ENCODE assay signal across 19 cellular contexts in genomic region chr10:125145636-125146035, GRCh38. TPM values are rescaled to one million over a fixed set of nuclear protein-coding genes. Genes with fewer than 3 reads are reported as not detected.
A peak's percentile ranks its signal among the peaks of the same experiment; 100 is the strongest.
DNase-seq lines count a peak whose midpoint lies in the region; ATAC-seq and TF ChIP-seq lines count a peak whose summit lies in the region.
"Had no signal": no experiment of that assay in that cellular context is flagged by ENCODE, and none has a peak within 500 bp of the region (broad histone marks: within the 10 kb centered on the region; RNA-seq: fewer than 3 reads in every experiment).

No MANE protein-coding gene starts in this region.

- no peak overlapping the region for H3K4me3 Mint-ChIP-seq in activated CD8-positive, alpha-beta T cell treated with anti-CD3 and anti-CD28 coated beads for 36 hours
- H3K4me3 Mint-ChIP-seq in activated CD8-positive, alpha-beta T cell treated with anti-CD3 and anti-CD28 coated beads, Interleukin-2, amount 10 ng/mL, durations not matched to agents 7 days and 5 days = no peak overlapping the region
- H3K4me3 Mint-ChIP-seq: activated T-cell treated with anti-CD3 and anti-CD28 coated beads, Interleukin-2, amount 50 U/mL, for 4 hours; CD8-positive, alpha-beta T cell; effector memory CD8-positive, alpha-beta T cell had no signal

- H3K27me3 ChIP-seq in mammary epithelial cell (ENCODE audit: insufficient read depth, low read length) = no peaks in the 10 kb centered on the region
- H3K27me3 ChIP-seq in mucosa of stomach (ENCODE audit: control insufficient read depth, insufficient read depth, low read length) = no peaks in the 10 kb centered on the region
- no peaks in the 10 kb centered on the region for H3K27me3 ChIP-seq in thyroid gland
- H3K27me3 ChIP-seq in A673 (replicated peaks; ENCODE audit: insufficient read depth, low read depth, low read length, poor library complexity) = no peaks in the 10 kb centered on the region
- H3K27me3 ChIP-seq: SJSA1 had no signal

- H3K36me3 ChIP-seq in mammary epithelial cell (ENCODE audit: insufficient read depth, low read length) (peaks cover 3% of the 10 kb centered on the region), mucosa of stomach (ENCODE audit: control insufficient read depth, insufficient read depth, low read length) (no peaks in the 10 kb centered on the region), thyroid gland (no peaks in the 10 kb centered on the region), A673 (ENCODE audit: insufficient read depth, low read length, poor library complexity, severe bottlenecking) (no peaks in the 10 kb centered on the region)

- 81% methylated on average over 5 of the region's 5 CpGs for WGBS in mammary epithelial cell (ENCODE audit: low coverage, missing lambda C conversion rate)
- 54 to 62% methylated on average over 5 of the region's 5 CpGs for WGBS in thyroid gland, 2 donors

- no peak overlapping the region for H3K4me2 ChIP-seq in mammary epithelial cell (ENCODE audit: insufficient read depth, low read depth, low read length)

- H4K20me1 ChIP-seq in mammary epithelial cell (ENCODE audit: insufficient read depth, low read length) = peaks cover 13% of the 10 kb centered on the region

- H3K27me3 Mint-ChIP-seq in activated CD8-positive, alpha-beta T cell treated with anti-CD3 and anti-CD28 coated beads for 36 hours = peaks cover 36% of the 10 kb centered on the region
- peaks cover 34% of the 10 kb centered on the region for H3K27me3 Mint-ChIP-seq in activated CD8-positive, alpha-beta T cell treated with anti-CD3 and anti-CD28 coated beads, Interleukin-2, amount 10 ng/mL, durations not matched to agents 7 days and 5 days (ENCODE audit: low read depth)

- no peak overlapping the region for H3K9ac ChIP-seq in mammary epithelial cell (ENCODE audit: insufficient read depth, low read length)
- H3K9ac ChIP-seq in mucosa of stomach (ENCODE audit: low read length) = peak overlapping the region; percentile 7
- H3K9ac ChIP-seq: GM23248 had no signal

- TF ChIP-seq CTCF in activated CD8-positive, alpha-beta T cell treated with anti-CD3 and anti-CD28 coated beads for 36 hours (IDR thresholded peaks at IDR 0.05) = peak; percentile 0
- no peak for TF ChIP-seq CTCF in mammary epithelial cell (conservative IDR thresholded peaks at IDR 0.05 in 1 of 2, IDR thresholded peaks at IDR 0.05 in 1 of 2; ENCODE audit: extremely low read depth in 1 of 2, insufficient read depth in 1 of 2, low read depth in 1 of 2, low read length in 2 of 2)
- TF ChIP-seq CTCF in thyroid gland (IDR thresholded peaks at IDR 0.05) = no peak
- TF ChIP-seq CTCF in A673 (conservative IDR thresholded peaks at IDR 0.05; ENCODE audit: low read depth, low read length) = no peak

- in situ Hi-C loops in mammary epithelial cell (cut with MboI; ENCODE audit: low sequenced_read_pairs in 2 of 2) = no loop called here

- no peak overlapping the region for H2AFZ ChIP-seq in mammary epithelial cell (ENCODE audit: low read depth, low read length)
- H2AFZ ChIP-seq: GM23248 had no signal

- BruUV-seq in mammary epithelial cell (replicated peaks; lab: Mats Ljungman, UMichigan) (no TSS peak), A673 (replicated peaks; lab: Mats Ljungman, UMichigan) (no TSS peak)

- no peaks in the 10 kb centered on the region for H3K36me3 Mint-ChIP-seq in activated CD8-positive, alpha-beta T cell treated with anti-CD3 and anti-CD28 coated beads for 36 hours (ENCODE audit: low read depth)
- no peaks in the 10 kb centered on the region for H3K36me3 Mint-ChIP-seq in activated CD8-positive, alpha-beta T cell treated with anti-CD3 and anti-CD28 coated beads, Interleukin-2, amount 10 ng/mL, durations not matched to agents 7 days and 5 days (ENCODE audit: low read depth)
- H3K36me3 Mint-ChIP-seq: CD8-positive, alpha-beta T cell; stimulated activated memory B cell treated with anti-CD40 and anti-IgM and Interleukin-4, amounts not matched to agents 10 μg/mL and 1 μg/mL and 100 μg/mL, for 72 hours had no signal

- no peak overlapping the region for H3K27ac Mint-ChIP-seq in activated CD8-positive, alpha-beta T cell treated with anti-CD3 and anti-CD28 coated beads for 36 hours
- no peak overlapping the region for H3K27ac Mint-ChIP-seq in activated CD8-positive, alpha-beta T cell treated with anti-CD3 and anti-CD28 coated beads, Interleukin-2, amount 10 ng/mL, durations not matched to agents 7 days and 5 days
- H3K27ac Mint-ChIP-seq: CD8-positive, alpha-beta T cell; effector memory CD8-positive, alpha-beta T cell; stimulated activated memory B cell treated with anti-CD40 and anti-IgM and Interleukin-4, amounts not matched to agents 10 μg/mL and 1 μg/mL and 100 μg/mL, for 72 hours had no signal

- no peaks in the 10 kb centered on the region for H3K9me3 Mint-ChIP-seq in activated CD8-positive, alpha-beta T cell treated with anti-CD3 and anti-CD28 coated beads for 36 hours
- no peaks in the 10 kb centered on the region for H3K9me3 Mint-ChIP-seq in activated CD8-positive, alpha-beta T cell treated with anti-CD3 and anti-CD28 coated beads, Interleukin-2, amount 10 ng/mL, durations not matched to agents 7 days and 5 days (ENCODE audit: insufficient read depth)
- H3K9me3 Mint-ChIP-seq: activated T-cell treated with anti-CD3 and anti-CD28 coated beads, Interleukin-2, amount 50 U/mL, for 4 hours; CD8-positive, alpha-beta T cell; effector memory CD8-positive, alpha-beta T cell; stimulated activated memory B cell treated with anti-CD40 and anti-IgM and Interleukin-4, amounts not matched to agents 10 μg/mL and 1 μg/mL and 100 μg/mL, for 72 hours had no signal

- dilution Hi-C loops in mammary epithelial cell (cut with HindIII; ENCODE audit: low sequenced_read_pairs) = loop anchor here (5.0 kb wide), 2 partner anchors 53 to 103 kb away; no protein-coding TSS in a partner anchor

- POLR2A ChIA-PET in activated CD8-positive, alpha-beta T cell treated with anti-CD3 and anti-CD28 coated beads for 36 hours (lab: Charles Lee) = no interaction called here
- POLR2A ChIA-PET in activated CD8-positive, alpha-beta T cell treated with anti-CD3 and anti-CD28 coated beads, Interleukin-2, amount 10 ng/mL, durations not matched to agents 7 days and 5 days (lab: Charles Lee) = no interaction called here
- POLR2A ChIA-PET in A673 (lab: Charles Lee; ENCODE audit: low non-redundant PET) (no interaction called here), HEK293T (lab: Yijun Ruan, JAX) (no interaction called here)

- CTCF ChIA-PET in activated CD8-positive, alpha-beta T cell treated with anti-CD3 and anti-CD28 coated beads for 36 hours (lab: Charles Lee) = no interaction called here
- CTCF ChIA-PET in activated CD8-positive, alpha-beta T cell treated with anti-CD3 and anti-CD28 coated beads, Interleukin-2, amount 10 ng/mL, durations not matched to agents 7 days and 5 days (lab: Charles Lee) = no interaction called here
- CTCF ChIA-PET in mammary epithelial cell (lab: Charles Lee; ENCODE audit: low non-redundant PET) (no interaction called here), A673 (lab: Charles Lee) (no interaction called here), HEK293T (lab: Yijun Ruan, JAX) (no interaction called here)

- no peak for DNase-seq in activated CD8-positive, alpha-beta T cell treated with anti-CD3 and anti-CD28 coated beads for 36 hours
- no peak for DNase-seq in activated CD8-positive, alpha-beta T cell treated with anti-CD3 and anti-CD28 coated beads, Interleukin-2, amount 10 ng/mL, durations not matched to agents 7 days and 5 days
- DNase-seq in mammary epithelial cell (no peak), thyroid gland (peak; percentile 67 to 73), H4 (ENCODE audit: low spot score) (no peak), A673 (ENCODE audit: low spot score) (no peak), HEK293T (ENCODE audit: extremely low spot score) (no peak)
- DNase-seq: activated naive CD4-positive, alpha-beta T cell; activated T-cell treated with anti-CD3 and anti-CD28 coated beads, Interleukin-2, amount 50 U/mL, for 4 hours; CD8-positive, alpha-beta T cell; effector memory CD8-positive, alpha-beta T cell; NCI-H1930; stimulated activated CD4-positive, alpha-beta T cell treated with anti-CD3 and anti-CD28 coated beads, Interleukin-4, amount 100 ng/mL, for 1 hour had no signal

- peaks cover 51% of the 10 kb centered on the region for H3K4me1 ChIP-seq in mammary epithelial cell (ENCODE audit: insufficient read depth, low read length)
- peaks cover 80% of the 10 kb centered on the region for H3K4me1 ChIP-seq in mucosa of stomach (ENCODE audit: control insufficient read depth, insufficient read depth, low read length)
- peaks cover 75 to 95% of the 10 kb centered on the region in 2 donors for H3K4me1 ChIP-seq in thyroid gland
- peaks cover 51% of the 10 kb centered on the region for H3K4me1 ChIP-seq in A673 (ENCODE audit: insufficient read depth, low read length, poor library complexity, severe bottlenecking)

- no peak for TF ChIP-seq POLR2A in thyroid gland (IDR thresholded peaks at IDR 0.05)

- H3K9me3 ChIP-seq in mammary epithelial cell (replicated peaks; ENCODE audit: insufficient read depth, low read length) (no peaks in the 10 kb centered on the region), mucosa of stomach (ENCODE audit: control insufficient read depth, low read length) (no peaks in the 10 kb centered on the region), thyroid gland (no peaks in the 10 kb centered on the region), A673 (ENCODE audit: low read depth, low read length, poor library complexity, severe bottlenecking) (no peaks in the 10 kb centered on the region)
- H3K9me3 ChIP-seq: SJSA1 had no signal

- no peaks in the 10 kb centered on the region for H3K4me1 Mint-ChIP-seq in activated CD8-positive, alpha-beta T cell treated with anti-CD3 and anti-CD28 coated beads for 36 hours (ENCODE audit: low read depth)
- H3K4me1 Mint-ChIP-seq in activated CD8-positive, alpha-beta T cell treated with anti-CD3 and anti-CD28 coated beads, Interleukin-2, amount 10 ng/mL, durations not matched to agents 7 days and 5 days (ENCODE audit: low read depth) = no peaks in the 10 kb centered on the region

- ATAC-seq in activated CD8-positive, alpha-beta T cell treated with anti-CD3 and anti-CD28 coated beads for 36 hours = no peak
- no peak for ATAC-seq in activated CD8-positive, alpha-beta T cell treated with anti-CD3 and anti-CD28 coated beads, Interleukin-2, amount 10 ng/mL, durations not matched to agents 7 days and 5 days
- ATAC-seq: activated T-cell treated with anti-CD3 and anti-CD28 coated beads, Interleukin-2, amount 50 U/mL, for 4 hours; CD8-positive, alpha-beta T cell; effector memory CD8-positive, alpha-beta T cell had no signal

- H3K4me3 ChIP-seq in mammary epithelial cell (replicated peaks in 1 of 3; ENCODE audit: insufficient read depth in 1 of 3, low read depth in 2 of 3, low read length in 3 of 3) (no peak overlapping the region), mucosa of stomach (ENCODE audit: low read length) (no peak overlapping the region), thyroid gland (replicated peaks in 1 of 3) (no peak overlapping the region), A673 (ENCODE audit: low read depth, low read length, poor library complexity, severe bottlenecking) (no peak overlapping the region)
- H3K4me3 ChIP-seq: coronary artery, GM23248, SJSA1 had no signal

- intact Hi-C loops in activated CD8-positive, alpha-beta T cell treated with anti-CD3 and anti-CD28 coated beads for 36 hours (cut with micrococcal nuclease) = no loop called here
- intact Hi-C loops in mammary epithelial cell (cut with micrococcal nuclease) = loop anchor here (1.0 to 5.0 kb wide), 5 partner anchors 21 to 613 kb away; no protein-coding TSS in a partner anchor
- intact Hi-C loops in thyroid gland (cut with DNase I) = no loop called here
- intact Hi-C loops in A673 (cut with micrococcal nuclease; ENCODE audit: unreplicated experiment) = no loop called here

- peak overlapping the region; percentile 34 for H3K27ac ChIP-seq in mammary epithelial cell (ENCODE audit: insufficient read depth, low read depth, low read length)
- H3K27ac ChIP-seq in thyroid gland = peak overlapping the region; percentile 78 to 84 (median 82)
- no peak overlapping the region for H3K27ac ChIP-seq in A673 (ENCODE audit: low read depth, low read length, poor library complexity, severe bottlenecking)
- H3K27ac ChIP-seq: 22Rv1, GM23248, SJSA1 had no signal

- H3K79me2 ChIP-seq in mammary epithelial cell (ENCODE audit: insufficient read depth, low read length) = peaks cover 100% of the 10 kb centered on the region

RNA-seq across cellular contexts. Expression of gene CTBP2, which starts 14.7 kb away (rescaled TPM):
- total RNA-seq in activated CD8-positive, alpha-beta T cell treated with anti-CD3 and anti-CD28 coated beads for 36 hours = under 1 TPM; 0.60 to 0.88 TPM
- under 1 TPM; 0.29 to 0.40 TPM for total RNA-seq in activated CD8-positive, alpha-beta T cell treated with anti-CD3 and anti-CD28 coated beads, Interleukin-2, amount 10 ng/mL, durations not matched to agents 7 days and 5 days
- 100 to 1,000 TPM; 111 to 126 TPM for total RNA-seq in mammary epithelial cell
- polyA plus RNA-seq in mammary epithelial cell = 141 TPM
- 123 TPM for polyA minus RNA-seq in mammary epithelial cell
- total RNA-seq in thyroid gland = 100 to 1,000 TPM in 3 of 4 donors, 10 to 100 TPM in 1; 92.4 to 136 (median 125) TPM
- 58.2 and 69.8 TPM in 2 replicates for total RNA-seq in H4 (2014; rRNA removed; shearing (Covaris generic))
- total RNA-seq in A673 (2021) = 77.8 and 81.7 TPM in 2 replicates

Comparison
In these comparisons a context has a peak if more than half of its experiments do, and no peak if none do; other contexts are left out.
1. DNase-seq: peak in thyroid gland (2 of 2); none in activated CD8-positive, alpha-beta T cell treated with anti-CD3 and anti-CD28 coated beads for 36 hours (single experiment), activated CD8-positive, alpha-beta T cell treated with anti-CD3 and anti-CD28 coated beads, Interleukin-2, amount 10 ng/mL, durations not matched to agents 7 days and 5 days (single experiment), mammary epithelial cell (single experiment), H4 (single experiment), A673 (single experiment) and HEK293T (single experiment).
2. RNA of gene CTBP2, which starts 14.7 kb away (total RNA-seq): 92.4 to 136 TPM in thyroid gland, 111 to 126 TPM in mammary epithelial cell, 77.8 to 81.7 TPM in A673 and 58.2 to 69.8 TPM in H4; 0.60 to 0.88 TPM in activated CD8-positive, alpha-beta T cell treated with anti-CD3 and anti-CD28 coated beads for 36 hours and 0.29 to 0.40 TPM in activated CD8-positive, alpha-beta T cell treated with anti-CD3 and anti-CD28 coated beads, Interleukin-2, amount 10 ng/mL, durations not matched to agents 7 days and 5 days; every median in the first group is over 10 times any median in the second.